Comparison of ENCODE assay signal across 1 cellular context in the genomic region with DNA sequence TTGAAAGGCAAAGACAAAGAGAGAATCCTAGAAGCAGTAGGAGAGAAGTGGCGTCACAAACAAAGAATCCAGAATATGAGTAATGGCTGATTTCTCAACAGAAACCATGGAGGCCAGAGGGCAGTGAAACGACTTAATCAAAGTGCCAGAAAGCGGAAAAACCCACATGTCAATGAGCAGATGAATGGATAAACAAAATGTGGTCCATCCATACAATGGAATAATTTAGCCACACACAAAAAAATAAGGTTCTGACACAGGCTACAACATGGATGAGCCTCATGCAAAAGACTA.
TF ChIP-seq lines count a peak whose summit lies in the region.

No MANE protein-coding gene starts in this region.

TF ChIP-seq in WTC11, 78 proteins besides CTCF, POLR2A, EP300 and RAD21 (continued from another document):
- TF ChIP-seq, protein P1, sequence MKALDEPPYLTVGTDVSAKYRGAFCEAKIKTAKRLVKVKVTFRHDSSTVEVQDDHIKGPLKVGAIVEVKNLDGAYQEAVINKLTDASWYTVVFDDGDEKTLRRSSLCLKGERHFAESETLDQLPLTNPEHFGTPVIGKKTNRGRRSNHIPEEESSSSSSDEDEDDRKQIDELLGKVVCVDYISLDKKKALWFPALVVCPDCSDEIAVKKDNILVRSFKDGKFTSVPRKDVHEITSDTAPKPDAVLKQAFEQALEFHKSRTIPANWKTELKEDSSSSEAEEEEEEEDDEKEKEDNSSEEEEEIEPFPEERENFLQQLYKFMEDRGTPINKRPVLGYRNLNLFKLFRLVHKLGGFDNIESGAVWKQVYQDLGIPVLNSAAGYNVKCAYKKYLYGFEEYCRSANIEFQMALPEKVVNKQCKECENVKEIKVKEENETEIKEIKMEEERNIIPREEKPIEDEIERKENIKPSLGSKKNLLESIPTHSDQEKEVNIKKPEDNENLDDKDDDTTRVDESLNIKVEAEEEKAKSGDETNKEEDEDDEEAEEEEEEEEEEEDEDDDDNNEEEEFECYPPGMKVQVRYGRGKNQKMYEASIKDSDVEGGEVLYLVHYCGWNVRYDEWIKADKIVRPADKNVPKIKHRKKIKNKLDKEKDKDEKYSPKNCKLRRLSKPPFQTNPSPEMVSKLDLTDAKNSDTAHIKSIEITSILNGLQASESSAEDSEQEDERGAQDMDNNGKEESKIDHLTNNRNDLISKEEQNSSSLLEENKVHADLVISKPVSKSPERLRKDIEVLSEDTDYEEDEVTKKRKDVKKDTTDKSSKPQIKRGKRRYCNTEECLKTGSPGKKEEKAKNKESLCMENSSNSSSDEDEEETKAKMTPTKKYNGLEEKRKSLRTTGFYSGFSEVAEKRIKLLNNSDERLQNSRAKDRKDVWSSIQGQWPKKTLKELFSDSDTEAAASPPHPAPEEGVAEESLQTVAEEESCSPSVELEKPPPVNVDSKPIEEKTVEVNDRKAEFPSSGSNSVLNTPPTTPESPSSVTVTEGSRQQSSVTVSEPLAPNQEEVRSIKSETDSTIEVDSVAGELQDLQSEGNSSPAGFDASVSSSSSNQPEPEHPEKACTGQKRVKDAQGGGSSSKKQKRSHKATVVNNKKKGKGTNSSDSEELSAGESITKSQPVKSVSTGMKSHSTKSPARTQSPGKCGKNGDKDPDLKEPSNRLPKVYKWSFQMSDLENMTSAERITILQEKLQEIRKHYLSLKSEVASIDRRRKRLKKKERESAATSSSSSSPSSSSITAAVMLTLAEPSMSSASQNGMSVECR (CRISPR knock-in tag; IDR thresholded peaks at IDR 0.05; ENCODE audit: borderline replicate concordance) = no peak
- TF ChIP-seq ESRRA (CRISPR knock-in tag; IDR thresholded peaks at IDR 0.05; ENCODE audit: borderline replicate concordance) (no peak), TP53 (CRISPR knock-in tag; IDR thresholded peaks at IDR 0.05) (no peak)
- TF ChIP-seq, protein P2, sequence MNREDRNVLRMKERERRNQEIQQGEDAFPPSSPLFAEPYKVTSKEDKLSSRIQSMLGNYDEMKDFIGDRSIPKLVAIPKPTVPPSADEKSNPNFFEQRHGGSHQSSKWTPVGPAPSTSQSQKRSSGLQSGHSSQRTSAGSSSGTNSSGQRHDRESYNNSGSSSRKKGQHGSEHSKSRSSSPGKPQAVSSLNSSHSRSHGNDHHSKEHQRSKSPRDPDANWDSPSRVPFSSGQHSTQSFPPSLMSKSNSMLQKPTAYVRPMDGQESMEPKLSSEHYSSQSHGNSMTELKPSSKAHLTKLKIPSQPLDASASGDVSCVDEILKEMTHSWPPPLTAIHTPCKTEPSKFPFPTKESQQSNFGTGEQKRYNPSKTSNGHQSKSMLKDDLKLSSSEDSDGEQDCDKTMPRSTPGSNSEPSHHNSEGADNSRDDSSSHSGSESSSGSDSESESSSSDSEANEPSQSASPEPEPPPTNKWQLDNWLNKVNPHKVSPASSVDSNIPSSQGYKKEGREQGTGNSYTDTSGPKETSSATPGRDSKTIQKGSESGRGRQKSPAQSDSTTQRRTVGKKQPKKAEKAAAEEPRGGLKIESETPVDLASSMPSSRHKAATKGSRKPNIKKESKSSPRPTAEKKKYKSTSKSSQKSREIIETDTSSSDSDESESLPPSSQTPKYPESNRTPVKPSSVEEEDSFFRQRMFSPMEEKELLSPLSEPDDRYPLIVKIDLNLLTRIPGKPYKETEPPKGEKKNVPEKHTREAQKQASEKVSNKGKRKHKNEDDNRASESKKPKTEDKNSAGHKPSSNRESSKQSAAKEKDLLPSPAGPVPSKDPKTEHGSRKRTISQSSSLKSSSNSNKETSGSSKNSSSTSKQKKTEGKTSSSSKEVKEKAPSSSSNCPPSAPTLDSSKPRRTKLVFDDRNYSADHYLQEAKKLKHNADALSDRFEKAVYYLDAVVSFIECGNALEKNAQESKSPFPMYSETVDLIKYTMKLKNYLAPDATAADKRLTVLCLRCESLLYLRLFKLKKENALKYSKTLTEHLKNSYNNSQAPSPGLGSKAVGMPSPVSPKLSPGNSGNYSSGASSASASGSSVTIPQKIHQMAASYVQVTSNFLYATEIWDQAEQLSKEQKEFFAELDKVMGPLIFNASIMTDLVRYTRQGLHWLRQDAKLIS (CRISPR knock-in tag; IDR thresholded peaks at IDR 0.05; ENCODE audit: borderline replicate concordance) = no peak
TF ChIP-seq in WTC11: peak in this region for 0.
